8 cellular contexts compared by ENCODE assay signal in the genomic region with DNA sequence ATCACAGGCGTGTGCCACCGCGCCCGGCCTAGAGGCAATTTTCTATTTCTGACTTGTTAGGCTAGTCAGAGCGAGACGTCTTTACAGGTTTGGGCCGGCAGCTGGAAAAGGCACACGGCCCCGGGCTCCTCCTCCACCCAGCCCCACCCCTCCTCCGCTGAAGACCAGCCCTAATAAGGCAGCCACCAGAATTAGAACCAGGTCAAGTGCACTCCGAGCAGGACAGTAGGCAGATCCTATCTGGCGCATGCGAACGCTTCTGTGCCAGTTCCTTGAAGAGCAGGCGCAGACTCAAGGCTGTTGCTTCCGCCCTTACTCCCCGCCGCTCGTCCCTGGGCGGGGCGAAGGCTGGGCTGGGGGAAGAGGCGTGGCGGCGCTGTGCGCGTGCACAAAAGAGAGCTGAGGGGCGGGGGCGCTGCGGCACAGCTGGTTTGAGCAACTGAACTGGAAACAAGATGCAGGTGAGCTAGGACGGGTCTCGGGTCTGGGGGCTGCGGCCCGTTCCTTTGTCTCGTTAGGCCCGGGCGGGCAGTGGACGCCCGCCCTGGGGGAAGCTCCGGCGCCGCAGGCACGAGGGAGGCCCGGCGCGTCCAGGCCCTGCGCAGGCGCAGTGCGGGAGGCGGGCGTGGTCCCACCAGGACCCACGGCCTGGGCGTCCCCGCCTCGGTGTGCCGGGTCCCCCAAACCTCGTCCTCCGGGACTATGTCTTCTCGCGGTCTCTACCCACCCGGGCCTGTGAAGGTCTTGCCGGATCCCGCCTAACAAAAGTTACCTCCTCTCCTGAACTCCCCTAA. TPM values are rescaled to one million over a fixed set of nuclear protein-coding genes. Genes with fewer than 3 reads are reported as not detected.
DNase-seq lines count a peak whose midpoint lies in the region; ATAC-seq lines count a peak whose summit lies in the region.

PDCL3 (plus strand) TSS at position 381 of the 794 bp plus-strand sequence; CDS start at position 456, 75 bp downstream.

- peak; percentile 99 for DNase-seq in Ammon's horn (ENCODE audit: low spot score)
- DNase-seq in NCI-H460 (ENCODE audit: extremely low read depth, low read depth): peak; percentile 99
- peak; percentile 96 for DNase-seq in activated CD4-positive, CD25-positive, alpha-beta regulatory T cell treated with anti-CD3 and anti-CD28 coated beads, Interleukin-2, amount 50 U/mL, for 72 hours
- peak; percentile 80 to 87 for DNase-seq in cerebellar nuclear complex (lab: John Stamatoyannopoulos, UW)
- DNase-seq in islet precursor cell: peak; percentile 99
- peak; percentile 81 to 91 (median 88) for DNase-seq in stimulated activated CD4-positive, alpha-beta T cell treated with anti-CD3 and anti-CD28 coated beads, Interleukin-12 subunit alpha, Interleukin-12 subunit beta, amount 100 ng/mL, for 48 hours (ENCODE audit: low read depth in 2 of 3, low spot score in 1 of 3)

- ATAC-seq in GM19043 (IDR thresholded peaks at IDR 0.05; ENCODE audit: low read depth, unreplicated experiment): peak; percentile 90
- ATAC-seq in HG03378 (IDR thresholded peaks at IDR 0.05; ENCODE audit: unreplicated experiment): peak; percentile 97

RNA-seq across cellular contexts. Expression of gene PDCL3, which starts in this region (rescaled TPM):
- total RNA-seq in NCI-H460 (2014; rRNA removed; shearing (Covaris generic)): 20.9 and 23.0 TPM in 2 replicates
- 7.4 and 14.0 TPM in 2 replicates for polyA plus RNA-seq in NCI-H460 (2014; cell fraction: nucleus; rRNA removed)

Comparison
In these comparisons a context has a peak if more than half of its experiments do, and no peak if none do; other contexts are left out.
1. Peak in every context shown above with its lines: DNase-seq and ATAC-seq.